Comparison of ENCODE assay signal across 30 cellular contexts in genomic region chr18:73920033-73920432, GRCh38.
"Had no signal": no experiment of that assay in that cellular context is flagged by ENCODE, and none has a peak within 500 bp of the region (broad histone marks: within the 10 kb centered on the region; RNA-seq: fewer than 3 reads in every experiment).

No MANE protein-coding gene starts in this region.

- DNase-seq: naive thymus-derived CD8-positive, alpha-beta T cell; nephron progenitor cell; nucleus accumbens; pancreas; psoas muscle; right cardiac atrium; spleen; stimulated activated CD4-positive, alpha-beta T cell treated with anti-CD3 and anti-CD28 coated beads, Interleukin-12 subunit alpha, Interleukin-12 subunit beta, amount 100 ng/mL, for 4 hours; stimulated activated CD4-positive, alpha-beta T cell treated with anti-CD3 and anti-CD28 coated beads, Interleukin-1b, Interleukin-23, amount 100 ng/mL, for 48 hours; stimulated activated CD4-positive, alpha-beta T cell treated with anti-CD3 and anti-CD28 coated beads, Interleukin-4, amount 100 ng/mL, for 1 hour; stimulated activated CD4-positive, alpha-beta T cell treated with anti-CD3 and anti-CD28 coated beads, Interleukin-4, amount 100 ng/mL, for 4 hours; stimulated activated CD8-positive, alpha-beta memory T cell treated with anti-CD3 and anti-CD28 coated beads, Interleukin-4, amount 100 ng/mL, for 48 hours; stimulated activated naive CD4-positive, alpha-beta T cell; stimulated activated naive CD8-positive, alpha-beta T cell treated with anti-CD3 and anti-CD28 coated beads, Interleukin-15, amount 100 ng/mL, for 72 hours; stimulated activated naive CD8-positive, alpha-beta T cell treated with anti-CD3 and anti-CD28 coated beads, Interleukin-15, Interleukin-2, amounts not matched to agents 100 U/mL and 50 U/mL, for 24 hours; substantia nigra; testis; tibial artery; transverse colon; upper lobe of right lung; uterus had no signal

- H3K9me3 Mint-ChIP-seq: naive thymus-derived CD8-positive, alpha-beta T cell; natural killer cell treated with Interleukin-12 subunit alpha and Interleukin-12 subunit beta and Interleukin-15 and Interleukin-18, amount 100 ng/mL, for 72 hours; nephron progenitor cell; neural crest cell; stimulated activated memory B cell treated with anti-CD40 and anti-IgM and Interleukin-4, amounts not matched to agents 10 μg/mL and 1 μg/mL and 100 μg/mL, for 72 hours; stimulated activated naive CD8-positive, alpha-beta T cell treated with anti-CD3 and anti-CD28 coated beads, Interleukin-15, amount 100 ng/mL, for 72 hours; type B pancreatic cell had no signal

- H3K27me3 Mint-ChIP-seq: stimulated activated memory B cell treated with anti-CD40 and anti-IgM and Interleukin-4, amounts not matched to agents 10 μg/mL and 1 μg/mL and 100 μg/mL, for 72 hours; type B pancreatic cell had no signal

- H3K27ac Mint-ChIP-seq: natural killer cell treated with Interleukin-12 subunit alpha and Interleukin-12 subunit beta and Interleukin-15 and Interleukin-18, amount 100 ng/mL, for 72 hours; nephron progenitor cell; stimulated activated memory B cell treated with anti-CD40 and anti-IgM and Interleukin-4, amounts not matched to agents 10 μg/mL and 1 μg/mL and 100 μg/mL, for 72 hours; stimulated activated naive CD8-positive, alpha-beta T cell treated with anti-CD3 and anti-CD28 coated beads, Interleukin-15, amount 100 ng/mL, for 72 hours; type B pancreatic cell had no signal

- H3K27ac ChIP-seq: neutrophil, pancreas, psoas muscle, skin epidermis, spleen, suprapubic skin, testis, tibial artery, transverse colon, upper lobe of right lung, uterus had no signal

- H3K4me3 ChIP-seq: pancreas, psoas muscle, skin epidermis, smooth muscle cell, spleen, suprapubic skin, testis, tibial artery, transverse colon, upper lobe of right lung, uterus had no signal

- H3K4me1 ChIP-seq: pancreas, psoas muscle, spleen, suprapubic skin, testis, tibial artery, transverse colon, upper lobe of right lung, uterus had no signal

- H3K4me1 Mint-ChIP-seq: naive thymus-derived CD8-positive, alpha-beta T cell; nephron progenitor cell; neural crest cell; stimulated activated memory B cell treated with anti-CD40 and anti-IgM and Interleukin-4, amounts not matched to agents 10 μg/mL and 1 μg/mL and 100 μg/mL, for 72 hours; stimulated activated naive CD8-positive, alpha-beta T cell treated with anti-CD3 and anti-CD28 coated beads, Interleukin-15, amount 100 ng/mL, for 72 hours had no signal

- H3K4me3 Mint-ChIP-seq: naive thymus-derived CD8-positive, alpha-beta T cell; natural killer cell treated with Interleukin-12 subunit alpha and Interleukin-12 subunit beta and Interleukin-15 and Interleukin-18, amount 100 ng/mL, for 72 hours; nephron progenitor cell; neural crest cell; stimulated activated memory B cell treated with anti-CD40 and anti-IgM and Interleukin-4, amounts not matched to agents 10 μg/mL and 1 μg/mL and 100 μg/mL, for 72 hours; stimulated activated naive CD8-positive, alpha-beta T cell treated with anti-CD3 and anti-CD28 coated beads, Interleukin-15, amount 100 ng/mL, for 72 hours; type B pancreatic cell had no signal

- H3K27me3 ChIP-seq: neutrophil, pancreas, suprapubic skin, testis, tibial artery, transverse colon, upper lobe of right lung had no signal

- H3K9me3 ChIP-seq: neutrophil, pancreas, psoas muscle, spleen, suprapubic skin, testis, tibial artery, transverse colon, upper lobe of right lung, uterus had no signal

- H3K4me2 ChIP-seq: smooth muscle cell had no signal

- H3K36me3 Mint-ChIP-seq: naive thymus-derived CD8-positive, alpha-beta T cell; natural killer cell treated with Interleukin-12 subunit alpha and Interleukin-12 subunit beta and Interleukin-15 and Interleukin-18, amount 100 ng/mL, for 72 hours; stimulated activated memory B cell treated with anti-CD40 and anti-IgM and Interleukin-4, amounts not matched to agents 10 μg/mL and 1 μg/mL and 100 μg/mL, for 72 hours; type B pancreatic cell had no signal

- ATAC-seq: naive thymus-derived CD8-positive, alpha-beta T cell; natural killer cell treated with Interleukin-12 subunit alpha and Interleukin-12 subunit beta and Interleukin-15 and Interleukin-18, amount 100 ng/mL, for 72 hours; pancreas; psoas muscle; right cardiac atrium; sciatic nerve; stimulated activated memory B cell treated with anti-CD40 and anti-IgM and Interleukin-4, amounts not matched to agents 10 μg/mL and 1 μg/mL and 100 μg/mL, for 72 hours; stimulated activated naive CD8-positive, alpha-beta T cell treated with anti-CD3 and anti-CD28 coated beads, Interleukin-15, amount 100 ng/mL, for 72 hours; stimulated activated naive CD8-positive, alpha-beta T cell treated with anti-CD3 and anti-CD28 coated beads, Interleukin-15, Interleukin-2, amounts not matched to agents 100 U/mL and 50 U/mL, for 24 hours; upper lobe of right lung had no signal

- FAIRE-seq: pancreas had no signal

- H3K36me3 ChIP-seq: neutrophil, pancreas, spleen, suprapubic skin, tibial artery, transverse colon, upper lobe of right lung, uterus had no signal
